Comparison of ENCODE assay signal across 17 cellular contexts in the genomic region with DNA sequence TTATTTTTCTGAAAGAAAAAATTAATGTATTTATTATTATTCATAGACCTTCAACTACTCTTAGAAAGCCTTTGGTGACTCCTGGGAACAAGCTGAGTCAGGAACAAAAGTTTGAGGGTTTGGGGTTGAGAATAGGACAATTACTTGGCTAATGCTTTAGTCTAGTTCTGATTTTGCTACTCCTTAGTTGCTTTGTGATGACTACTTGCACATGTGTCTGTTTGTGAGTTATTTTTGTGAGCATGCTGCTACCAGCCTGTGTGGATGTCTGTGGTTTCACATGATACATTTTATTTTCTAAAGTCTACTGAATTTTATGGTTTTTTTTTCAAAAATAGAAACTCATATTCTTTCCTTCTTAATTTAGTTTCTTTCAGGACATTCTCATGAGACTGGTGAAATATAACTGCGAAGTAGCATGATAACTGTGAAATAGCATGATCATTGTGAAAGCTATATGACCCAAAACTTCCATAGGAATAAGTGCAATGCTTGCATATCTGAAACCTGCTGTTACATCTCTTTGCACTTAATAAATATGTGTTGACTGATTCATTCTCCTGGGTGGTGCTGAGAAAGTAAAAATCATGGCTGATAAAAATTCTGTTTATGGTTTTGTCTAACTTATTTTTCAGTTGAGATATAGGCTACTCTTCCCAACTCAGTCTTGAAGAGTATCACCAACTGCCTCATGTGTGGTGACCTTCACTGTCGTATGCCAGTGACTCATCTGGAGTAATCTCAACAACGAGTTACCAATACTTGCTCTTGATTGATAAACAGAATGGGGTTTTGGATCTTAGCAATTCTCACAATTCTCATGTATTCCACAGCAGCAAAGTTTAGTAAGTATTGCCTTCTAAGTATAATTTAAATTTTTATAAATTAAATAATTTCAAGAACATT. TPM values are rescaled to one million over a fixed set of nuclear protein-coding genes. Genes with fewer than 3 reads are reported as not detected.
DNase-seq lines count a peak whose midpoint lies in the region; ATAC-seq, FAIRE-seq and TF ChIP-seq lines count a peak whose summit lies in the region.
"Had no signal": no experiment of that assay in that cellular context is flagged by ENCODE, and none has a peak within 500 bp of the region (broad histone marks: within the 10 kb centered on the region; RNA-seq: fewer than 3 reads in every experiment).

No MANE protein-coding gene starts in this region.

- H3K27ac ChIP-seq in K562 (ENCODE audit: extremely low read depth, low read depth, low read length) (peak overlapping the region; percentile 29; the same call in 1 of the 3 replicates), mesenchymal stem cell (ENCODE audit: low read length, poor library complexity, severe bottlenecking) (no peak overlapping the region)
- H3K27ac ChIP-seq: 22Rv1, brain microvascular endothelial cell, tibial nerve had no signal

- POLR2A ChIA-PET in K562 (lab: Yijun Ruan, JAX): no interaction called here

- H3K27me3 ChIP-seq in K562 (ENCODE audit: control insufficient read depth in 2 of 2, insufficient read depth in 2 of 2, low read length in 2 of 2) (no peaks in the 10 kb centered on the region), mesenchymal stem cell (ENCODE audit: control insufficient read depth in 1 of 2, insufficient read depth in 1 of 2, low read length in 2 of 2) (peaks cover 0 to 5% of the 10 kb centered on the region in 2 experiments)
- H3K27me3 ChIP-seq: brain microvascular endothelial cell, tibial nerve had no signal

- H3K9me3 ChIP-seq in K562 (replicated peaks; ENCODE audit: control insufficient read depth, insufficient read depth, low read depth, low read length) (no peaks in the 10 kb centered on the region), mesenchymal stem cell (ENCODE audit: control insufficient read depth, low read length) (no peaks in the 10 kb centered on the region)
- H3K9me3 ChIP-seq: tibial nerve had no signal

- H3K4me1 ChIP-seq in K562 (replicated peaks in 1 of 2; ENCODE audit: control insufficient read depth in 2 of 2, insufficient read depth in 2 of 2, low read length in 2 of 2) (peaks cover 0 to 43% of the 10 kb centered on the region in 2 experiments; a peak in 4 of 5 replicates), mesenchymal stem cell (ENCODE audit: control insufficient read depth, insufficient read depth, low read depth, low read length) (no peaks in the 10 kb centered on the region)

- no peak overlapping the region for H3K23ac ChIP-seq in mesenchymal stem cell (ENCODE audit: low read length in 2 of 2)

- H3K18ac ChIP-seq in mesenchymal stem cell (ENCODE audit: low read depth in 1 of 2, low read length in 2 of 2): no peak overlapping the region

- no peak overlapping the region for H4K91ac ChIP-seq in mesenchymal stem cell (ENCODE audit: low read length)

- H3K4me3 ChIP-seq in K562: no peak overlapping the region
- no peak overlapping the region for H3K4me3 ChIP-seq in mesenchymal stem cell (ENCODE audit: insufficient read depth in 1 of 2, low read depth in 1 of 2, low read length in 2 of 2)
- H3K4me3 ChIP-seq: tibial nerve had no signal

- H3K14ac ChIP-seq in mesenchymal stem cell (ENCODE audit: low read length in 2 of 2): no peak overlapping the region

- in situ Hi-C loops in K562 (cut with MboI): no loop called here

- H3K9ac ChIP-seq in K562 (ENCODE audit: insufficient read depth in 1 of 2, low read depth in 2 of 2, low read length in 2 of 2): no peak overlapping the region
- H3K9ac ChIP-seq in mesenchymal stem cell (ENCODE audit: low read length): peak overlapping the region; percentile 19

- FAIRE-seq in K562 (lab: Jason Lieb, UNC): peak; percentile 82

- no peak for TF ChIP-seq CTCF in K562 (IDR thresholded peaks at IDR 0.05 in 2 of 3, conservative IDR thresholded peaks at IDR 0.05 in 1 of 3; ENCODE audit: insufficient read depth in 2 of 3, low read depth in 1 of 3, low read length in 3 of 3)

- no peak overlapping the region for H2BK15ac ChIP-seq in mesenchymal stem cell (ENCODE audit: low read depth, poor library complexity, severe bottlenecking)

- H3K4me2 ChIP-seq in K562 (ENCODE audit: insufficient read depth, low read length): no peak overlapping the region
- H3K4me2 ChIP-seq in mesenchymal stem cell (ENCODE audit: low read length, poor library complexity, severe bottlenecking): no peak overlapping the region

- no peaks in the 10 kb centered on the region for H3K79me1 ChIP-seq in mesenchymal stem cell (replicated peaks; ENCODE audit: low read length, poor library complexity, severe bottlenecking)

- BruUV-seq in K562 (replicated peaks; lab: Mats Ljungman, UMichigan): no TSS peak

- H3K36me3 ChIP-seq in K562 (ENCODE audit: control insufficient read depth, insufficient read depth, low read length): no peaks in the 10 kb centered on the region
- no peaks in the 10 kb centered on the region for H3K36me3 ChIP-seq in mesenchymal stem cell (ENCODE audit: control insufficient read depth in 1 of 2, insufficient read depth in 2 of 2, low read depth in 1 of 2, low read length in 2 of 2)
- H3K36me3 ChIP-seq: brain microvascular endothelial cell, tibial nerve had no signal

- no peaks in the 10 kb centered on the region for H3K79me2 ChIP-seq in K562 (ENCODE audit: control insufficient read depth, insufficient read depth, low read length)

- H2BK5ac ChIP-seq in mesenchymal stem cell (ENCODE audit: low read depth, low read length, poor library complexity, severe bottlenecking): no peak overlapping the region

- WGBS in K562 (ENCODE audit: insufficient coverage, low coverage, missing lambda C conversion rate): 0% methylated on average over 3 of the region's 3 CpGs
- WGBS in mesenchymal stem cell: 43% methylated on average over 1 of the region's 3 CpGs

- H4K20me1 ChIP-seq in K562 (replicated peaks; ENCODE audit: control insufficient read depth, insufficient read depth, low read length): no peaks in the 10 kb centered on the region

- peak; percentile 60; the same call in 1 of the 2 replicates for TF ChIP-seq EP300 in K562 (IDR thresholded peaks at IDR 0.05; ENCODE audit: low read length)

- no peak; a peak in 1 of 4 replicates for TF ChIP-seq RAD21 in K562 (CRISPR knock-in tag; conservative IDR thresholded peaks at IDR 0.05 in 1 of 2, IDR thresholded peaks at IDR 0.05 in 1 of 2)

- H3K4ac ChIP-seq in mesenchymal stem cell (ENCODE audit: low read depth in 1 of 2, low read length in 2 of 2): no peak overlapping the region

- H2BK120ac ChIP-seq in mesenchymal stem cell (ENCODE audit: low read depth, low read length): no peak overlapping the region

- TF ChIP-seq POLR2A in K562 (conservative IDR thresholded peaks at IDR 0.05): no peak

- no peaks in the 10 kb centered on the region for H3K9me1 ChIP-seq in K562 (ENCODE audit: control insufficient read depth, insufficient read depth, low read length)

- no peak overlapping the region for H4K8ac ChIP-seq in mesenchymal stem cell (ENCODE audit: low read length)

- ATAC-seq in activated CD4-positive, CD25-positive, alpha-beta regulatory T cell treated with anti-CD3 and anti-CD28 coated beads, Interleukin-2, amount 50 U/mL, for 24 hours: peak; percentile 74 to 76
- ATAC-seq in HG02610 (IDR thresholded peaks at IDR 0.05; ENCODE audit: unreplicated experiment) (peak; percentile 82), K562 (peak; percentile 25; the same call in 1 of the 3 replicates), HG03521 (IDR thresholded peaks at IDR 0.05; ENCODE audit: unreplicated experiment) (no peak)
- ATAC-seq: CD8-positive, alpha-beta T cell had no signal

- H2AFZ ChIP-seq in K562 (ENCODE audit: low read depth, low read length) (no peak overlapping the region), mesenchymal stem cell (ENCODE audit: low read depth, low read length) (no peak overlapping the region)

- no peak overlapping the region for H2AK5ac ChIP-seq in mesenchymal stem cell (ENCODE audit: low read length, severe bottlenecking)

- H2BK12ac ChIP-seq in mesenchymal stem cell (ENCODE audit: low read length in 2 of 2): no peak overlapping the region

- intact Hi-C loops in K562 (cut with micrococcal nuclease): loop anchor here (5.0 kb wide), 1 partner anchor 80 kb away; no protein-coding TSS in a partner anchor

- no peak for DNase-seq in activated CD4-positive, CD25-positive, alpha-beta regulatory T cell treated with anti-CD3 and anti-CD28 coated beads, Interleukin-2, amount 50 U/mL, for 72 hours
- peak in 2 of 4 experiments; percentile 13 to 51 for DNase-seq in K562 (ENCODE audit: extremely low read depth in 1 of 4, low spot score in 3 of 4)
- peak; percentile 46 for DNase-seq in mesenchymal stem cell
- no peak for DNase-seq in stimulated activated naive CD4-positive, alpha-beta T cell (lab: John Stamatoyannopoulos, UW)
- no peak for DNase-seq in nucleus accumbens (lab: John Stamatoyannopoulos, UW)
- DNase-seq: activated gamma-delta T cell treated with Interleukin-2 at 50 U/mL for 16 hours; brain microvascular endothelial cell; CD8-positive, alpha-beta T cell; effector memory CD4-positive, alpha-beta T cell; MV-4-11; Right ventricle myocardium superior had no signal

- CTCF ChIA-PET in K562 (lab: Yijun Ruan, JAX; ENCODE audit: low intra/inter-chr PET ratio): no interaction called here

RNA-seq across cellular contexts. Expression of a gene that starts 17.9 kb away (rescaled TPM):
- 1.0 and 3.2 TPM in 2 replicates for total RNA-seq in K562 (2011; cell fraction: chromatin; rRNA removed; ENCODE audit: low replicate concordance)
- 0.39 and 0.83 TPM in 2 replicates for total RNA-seq in K562 (2011; cell fraction: nucleolus; rRNA removed)
- 0.73 and 1.4 TPM in 2 replicates for total RNA-seq in K562 (2011; cell fraction: nucleoplasm; rRNA removed)
- total RNA-seq in K562 (2014; rRNA removed) (1.6 and 3.3 TPM in 2 replicates), K562 (2014; rRNA removed; fragmentation: Illumina TruSeq; extraction: Trizol) (4.8 TPM in 2 replicates), K562 (2015; rRNA removed; fragmentation: Illumina TruSeq; extraction: Trizol) (8.8 and 10.0 TPM in 2 replicates), K562 (2021) (2.5 and 4.5 TPM in 2 replicates)
- polyA plus RNA-seq in K562 (2011; rRNA removed) (1.1 and 1.9 TPM in 2 replicates), K562 (2014; fragmentation: Illumina TruSeq; extraction: Trizol) (2.8 and 3.5 TPM in 2 replicates), K562 (2014; fragmentation: Nextera tagmentation; extraction: Ambion mirVana) (under 1 TPM; 0.55 to 0.81 TPM), K562 (2014; rRNA removed) (2.9 and 3.7 TPM in 2 replicates)
- 0.16 and 0.60 TPM in 2 replicates for polyA plus RNA-seq in K562 (2011; cell fraction: cytosol; rRNA removed)
- polyA plus RNA-seq in K562 (2011; cell fraction: nucleus; rRNA removed): 1.2 and 2.1 TPM in 2 replicates
- 3.5 and 8.5 TPM in 2 replicates for polyA plus RNA-seq in K562 (2012)
- 1.5 TPM in 2 replicates for polyA minus RNA-seq in K562 (2011; rRNA and poly(A)+ RNA removed)
- 0.19 TPM in 1 of 2 replicates, not detected in the other for polyA minus RNA-seq in K562 (2011; cell fraction: cytosol; rRNA and poly(A)+ RNA removed)
- 1.5 and 2.2 TPM in 2 replicates for polyA minus RNA-seq in K562 (2011; cell fraction: nucleus; rRNA and poly(A)+ RNA removed)
- polyA plus RNA-seq in mesenchymal stem cell (2013, experiment 1 of 2): 25.9 TPM
- polyA plus RNA-seq in mesenchymal stem cell (2013, experiment 2 of 2): 27.3 TPM
- total RNA-seq: myocyte had no signal

RNA-seq across cellular contexts. Expression of a gene that starts 26.4 kb away (rescaled TPM):
- 0.18 TPM in 1 of 2 replicates, not detected in the other for total RNA-seq in K562 (2011; cell fraction: chromatin; rRNA removed; ENCODE audit: low replicate concordance)
- not detected in 2 replicates for total RNA-seq in K562 (2011; cell fraction: nucleolus; rRNA removed)
- not detected in 2 replicates for total RNA-seq in K562 (2011; cell fraction: nucleoplasm; rRNA removed)
- total RNA-seq in K562 (2014; rRNA removed) (0.45 and 0.59 TPM in 2 replicates), K562 (2014; rRNA removed; fragmentation: Illumina TruSeq; extraction: Trizol) (0.73 and 1.0 TPM in 2 replicates), K562 (2015; rRNA removed; fragmentation: Illumina TruSeq; extraction: Trizol) (2.6 and 3.3 TPM in 2 replicates), K562 (2021) (0.44 and 1.0 TPM in 2 replicates)
- polyA plus RNA-seq in K562 (2011; rRNA removed) (0.05 and 0.06 TPM in 2 replicates), K562 (2014; fragmentation: Illumina TruSeq; extraction: Trizol) (0.72 and 1.2 TPM in 2 replicates), K562 (2014; fragmentation: Nextera tagmentation; extraction: Ambion mirVana) (under 1 TPM; 0.42 to 0.59 TPM), K562 (2014; rRNA removed) (0.66 and 0.81 TPM in 2 replicates)
- 0.03 TPM in 1 of 2 replicates, not detected in the other for polyA plus RNA-seq in K562 (2011; cell fraction: cytosol; rRNA removed)
- polyA plus RNA-seq in K562 (2011; cell fraction: nucleus; rRNA removed): 0.27 TPM in 1 of 2 replicates, not detected in the other
- 4.3 and 5.8 TPM in 2 replicates for polyA plus RNA-seq in K562 (2012)
- polyA minus RNA-seq in K562 (2011; rRNA and poly(A)+ RNA removed): 0.18 TPM in 1 of 2 replicates, not detected in the other
- not detected in 2 replicates for polyA minus RNA-seq in K562 (2011; cell fraction: cytosol; rRNA and poly(A)+ RNA removed)
- polyA minus RNA-seq in K562 (2011; cell fraction: nucleus; rRNA and poly(A)+ RNA removed): 0.13 TPM in 1 of 2 replicates, not detected in the other
- 11.4 TPM for polyA plus RNA-seq in mesenchymal stem cell (2013, experiment 1 of 2)
- polyA plus RNA-seq in mesenchymal stem cell (2013, experiment 2 of 2): 11.5 TPM
- total RNA-seq: CD8-positive, alpha-beta T cell; myocyte had no signal
